In genomic region chr11:12044799-12045198, GRCh38 we compare ENCODE assay signal across 10 cellular contexts. TPM values are rescaled to one million over a fixed set of nuclear protein-coding genes. Genes with fewer than 3 reads are reported as not detected.
DNase-seq lines count a peak whose midpoint lies in the region; ATAC-seq, FAIRE-seq and TF ChIP-seq lines count a peak whose summit lies in the region.
"Had no signal": no experiment of that assay in that cellular context is flagged by ENCODE, and none has a peak within 500 bp of the region (broad histone marks: within the 10 kb centered on the region; RNA-seq: fewer than 3 reads in every experiment).

No MANE protein-coding gene starts in this region.

- peak overlapping the region; percentile 74 for H3K4me2 ChIP-seq in skeletal muscle satellite cell (ENCODE audit: low read length)

- H3K4me1 ChIP-seq in SJSA1 (replicated peaks) (peaks cover 58% of the 10 kb centered on the region), right atrium auricular region (peaks cover 0 to 23% of the 10 kb centered on the region in 2 donors), skeletal muscle satellite cell (ENCODE audit: control insufficient read depth, insufficient read depth, low read length) (peaks cover 45% of the 10 kb centered on the region), small intestine (ENCODE audit: control insufficient read depth in 2 of 2, insufficient read depth in 1 of 2, low read depth in 1 of 2, low read length in 1 of 2) (no peaks in the 10 kb centered on the region)

- H3K9me3 ChIP-seq in SJSA1 (replicated peaks) (0 out of 2 replicates have a peak, but pooled peaks cover 2% of the 10 kb centered on the region), right atrium auricular region (no peaks in the 10 kb centered on the region), skeletal muscle satellite cell (replicated peaks; ENCODE audit: low read length) (no peaks in the 10 kb centered on the region), small intestine (ENCODE audit: control insufficient read depth, low read depth) (no peaks in the 10 kb centered on the region)
- H3K9me3 ChIP-seq: SJCRH30 had no signal

- H3K27ac ChIP-seq in SJSA1: peak overlapping the region; percentile 100
- peak overlapping the region; percentile 75 to 93 for H3K27ac ChIP-seq in right atrium auricular region
- no peak overlapping the region for H3K27ac ChIP-seq in small intestine (ENCODE audit: low read depth in 1 of 2, low read length in 1 of 2)

- no peaks in the 10 kb centered on the region for H3K36me3 ChIP-seq in SJSA1
- H3K36me3 ChIP-seq in right atrium auricular region: no peaks in the 10 kb centered on the region
- no peaks in the 10 kb centered on the region for H3K36me3 ChIP-seq in skeletal muscle satellite cell (ENCODE audit: insufficient read depth, low read length)
- no peaks in the 10 kb centered on the region for H3K36me3 ChIP-seq in small intestine (ENCODE audit: control insufficient read depth in 2 of 2, insufficient read depth in 2 of 2, low read length in 2 of 2)
- H3K36me3 ChIP-seq: SJCRH30 had no signal

- FAIRE-seq in small intestine (lab: Jason Lieb, UNC): no peak

- H3K9ac ChIP-seq in skeletal muscle satellite cell (ENCODE audit: low read depth, low read length): peak overlapping the region; percentile 77

- H3K27me3 ChIP-seq in SJSA1 (replicated peaks) (no peaks in the 10 kb centered on the region), right atrium auricular region (no peaks in the 10 kb centered on the region), skeletal muscle satellite cell (ENCODE audit: control insufficient read depth, insufficient read depth, low read length) (no peaks in the 10 kb centered on the region), small intestine (ENCODE audit: control insufficient read depth in 2 of 2, insufficient read depth in 2 of 2, low read length in 2 of 2) (no peaks in the 10 kb centered on the region)
- H3K27me3 ChIP-seq: SJCRH30 had no signal

- 81 to 85% (median 81%) methylated on average over 8 of the region's 8 CpGs for WGBS in small intestine, 3 donors

- DNase-seq in GM03348 (ENCODE audit: low spot score) (peak; percentile 40), SJSA1 (ENCODE audit: low read depth in 1 of 2, low spot score in 2 of 2) (no peak), right atrium auricular region (ENCODE audit: low spot score) (no peak), small intestine (no peak), NCI-H1048 (lab: John Stamatoyannopoulos, UW) (no peak), NCI-H526 treated with DMSO at 0.1 percent for 48 hours (lab: John Stamatoyannopoulos, UW) (no peak)

- ATAC-seq in GM21529 (IDR thresholded peaks at IDR 0.05; ENCODE audit: unreplicated experiment): no peak

- TF ChIP-seq CTCF in right atrium auricular region (IDR thresholded peaks at IDR 0.05): no peak

- peak overlapping the region; percentile 15; the same call in 1 of the 2 replicates for H3K4me3 ChIP-seq in SJSA1
- H3K4me3 ChIP-seq in right atrium auricular region: no peak overlapping the region
- peak overlapping the region; percentile 41 for H3K4me3 ChIP-seq in skeletal muscle satellite cell (ENCODE audit: low read length)
- no peak overlapping the region for H3K4me3 ChIP-seq in small intestine (ENCODE audit: low read depth in 1 of 2, low read length in 2 of 2)

RNA-seq across cellular contexts. Expression of gene DKK3, which starts 36.4 kb away (rescaled TPM):
- 572 and 807 TPM in 2 replicates for total RNA-seq in SJSA1 (2014; rRNA removed; shearing (Covaris generic))
- 1,000 to 10,000 TPM; 2,934 to 5,316 TPM for total RNA-seq in right atrium auricular region
- total RNA-seq in skeletal muscle satellite cell (2012; rRNA removed): 11.8 and 17.0 TPM in 2 replicates
- polyA plus RNA-seq in small intestine: 10 to 100 TPM in 1 of 3 donors, 1 to 10 TPM in 2; 4.2 to 29.1 (median 5.9) TPM
- total RNA-seq: activated CD4-positive, alpha-beta T cell treated with anti-CD3 and anti-CD28 coated beads for 36 hours had no signal

Comparison
In these comparisons a context has a peak if more than half of its experiments do, and no peak if none do; other contexts are left out.
1. H3K27ac ChIP-seq: peak in SJSA1 (single experiment) and right atrium auricular region (2 of 2); none in small intestine (0 of 2).
2. H3K4me3 ChIP-seq: peak in SJSA1 (single experiment) and skeletal muscle satellite cell (single experiment); none in right atrium auricular region (0 of 2) and small intestine (0 of 2).